In genomic region chr7:151601521-151602305, GRCh38 we compare ENCODE assay signal across 1 cellular context.
TF ChIP-seq lines count a peak whose summit lies in the region.

No MANE protein-coding gene starts in this region.

TF ChIP-seq in HCT116, 20 proteins besides CTCF, POLR2A, EP300 and RAD21:
- TF ChIP-seq SP1 (IDR thresholded peaks at IDR 0.05; ENCODE audit: low read depth) (no peak), POLR2AphosphoS5 (IDR thresholded peaks at IDR 0.05; ENCODE audit: low read depth, low read length) (no peak), SRF (IDR thresholded peaks at IDR 0.05; ENCODE audit: low read depth) (no peak), ZBTB33 (IDR thresholded peaks at IDR 0.05; ENCODE audit: extremely low read depth, insufficient replicate concordance, low read length) (no peak), ELF1 (IDR thresholded peaks at IDR 0.05; ENCODE audit: borderline replicate concordance, low read depth) (no peak), JUND (IDR thresholded peaks at IDR 0.05) (no peak), ZNF274 (IDR thresholded peaks at IDR 0.05; ENCODE audit: low read depth, low read length) (no peak), YY1 (IDR thresholded peaks at IDR 0.05; ENCODE audit: extremely low read depth, insufficient replicate concordance, low read depth, low read length) (no peak)
- TF ChIP-seq, protein P1, sequence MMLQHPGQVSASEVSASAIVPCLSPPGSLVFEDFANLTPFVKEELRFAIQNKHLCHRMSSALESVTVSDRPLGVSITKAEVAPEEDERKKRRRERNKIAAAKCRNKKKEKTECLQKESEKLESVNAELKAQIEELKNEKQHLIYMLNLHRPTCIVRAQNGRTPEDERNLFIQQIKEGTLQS (IDR thresholded peaks at IDR 0.05) = no peak
